Comparison of ENCODE assay signal across 9 cellular contexts in genomic region chr2:67733517-67733916, GRCh38.
DNase-seq lines count a peak whose midpoint lies in the region; ATAC-seq and TF ChIP-seq lines count a peak whose summit lies in the region.
"Had no signal": no experiment of that assay in that cellular context is flagged by ENCODE, and none has a peak within 500 bp of the region (broad histone marks: within the 10 kb centered on the region; RNA-seq: fewer than 3 reads in every experiment).

No MANE protein-coding gene starts in this region.

- H3K27ac ChIP-seq in ACC112 (ENCODE audit: low read depth, low read length): no peak overlapping the region

- CTCF ChIA-PET in T-cell (lab: Charles Lee): interaction anchor here in 1 of 2 donors (0.5 kb wide), 1 partner anchor 1149 kb away, joined by 3 read pairs; no protein-coding TSS in a partner anchor

- H3K36me3 Mint-ChIP-seq in stimulated activated naive B cell treated with anti-CD40 and anti-IgM and Interleukin-4, amounts not matched to agents 10 μg/mL and 1 μg/mL and 100 μg/mL, for 72 hours: no peaks in the 10 kb centered on the region
- no peaks in the 10 kb centered on the region for H3K36me3 Mint-ChIP-seq in T-cell

- H3K27ac Mint-ChIP-seq in stimulated activated naive B cell treated with anti-CD40 and anti-IgM and Interleukin-4, amounts not matched to agents 10 μg/mL and 1 μg/mL and 100 μg/mL, for 72 hours: no peak overlapping the region
- no peak overlapping the region for H3K27ac Mint-ChIP-seq in T-cell

- H3K4me1 ChIP-seq in ACC112 (ENCODE audit: control insufficient read depth, insufficient read depth, low read length, unreplicated experiment): no peaks in the 10 kb centered on the region

- H2AFZ ChIP-seq in ACC112 (ENCODE audit: low read length, unreplicated experiment): peak overlapping the region; percentile 38

- no peaks in the 10 kb centered on the region for H3K36me3 ChIP-seq in ACC112 (ENCODE audit: insufficient read depth, low read length)

- H3K4me3 ChIP-seq in ACC112 (ENCODE audit: low read depth, low read length) (no peak overlapping the region), fibroblast of mammary gland (ENCODE audit: control insufficient read depth, low read depth, low read length) (no peak overlapping the region)

- peaks cover under 1 to 5% of the 10 kb centered on the region in 2 donors for H3K9me3 Mint-ChIP-seq in stimulated activated naive B cell treated with anti-CD40 and anti-IgM and Interleukin-4, amounts not matched to agents 10 μg/mL and 1 μg/mL and 100 μg/mL, for 72 hours
- H3K9me3 Mint-ChIP-seq in T-cell: peaks cover 0 to 5% (median 2%) of the 10 kb centered on the region in 3 donors
- H3K9me3 Mint-ChIP-seq: central memory CD8-positive, alpha-beta T cell had no signal

- H3K4me1 Mint-ChIP-seq in stimulated activated naive B cell treated with anti-CD40 and anti-IgM and Interleukin-4, amounts not matched to agents 10 μg/mL and 1 μg/mL and 100 μg/mL, for 72 hours: no peaks in the 10 kb centered on the region
- H3K4me1 Mint-ChIP-seq in T-cell: no peaks in the 10 kb centered on the region
- H3K4me1 Mint-ChIP-seq: central memory CD8-positive, alpha-beta T cell had no signal

- H3K4me3 Mint-ChIP-seq in stimulated activated naive B cell treated with anti-CD40 and anti-IgM and Interleukin-4, amounts not matched to agents 10 μg/mL and 1 μg/mL and 100 μg/mL, for 72 hours: no peak overlapping the region
- no peak overlapping the region for H3K4me3 Mint-ChIP-seq in T-cell
- H3K4me3 Mint-ChIP-seq: central memory CD8-positive, alpha-beta T cell had no signal

- H3K27me3 Mint-ChIP-seq in stimulated activated naive B cell treated with anti-CD40 and anti-IgM and Interleukin-4, amounts not matched to agents 10 μg/mL and 1 μg/mL and 100 μg/mL, for 72 hours: no peaks in the 10 kb centered on the region
- H3K27me3 Mint-ChIP-seq in T-cell: no peaks in the 10 kb centered on the region
- H3K27me3 Mint-ChIP-seq: central memory CD8-positive, alpha-beta T cell had no signal

- TF ChIP-seq CTCF in GM10266 (IDR thresholded peaks at IDR 0.05; ENCODE audit: control insufficient read depth, insufficient read depth, low read depth, missing control alignments) (peak; percentile 30), fibroblast of mammary gland (conservative IDR thresholded peaks at IDR 0.05; ENCODE audit: control insufficient read depth, insufficient read depth, low read depth, low read length) (peak; percentile 44)

- peaks cover 8% of the 10 kb centered on the region for H3K27me3 ChIP-seq in ACC112 (ENCODE audit: insufficient read depth, low read length)

- ATAC-seq in stimulated activated naive B cell treated with anti-CD40 and anti-IgM and Interleukin-4, amounts not matched to agents 10 μg/mL and 1 μg/mL and 100 μg/mL, for 72 hours (replicated peaks): peak; percentile 54 to 81
- no peak for ATAC-seq in GM19395 (IDR thresholded peaks at IDR 0.05; ENCODE audit: unreplicated experiment)
- no peak for ATAC-seq in T-cell (replicated peaks in 1 of 4)

- no peaks in the 10 kb centered on the region for H3K79me2 ChIP-seq in ACC112 (ENCODE audit: control insufficient read depth, insufficient read depth, low read length, unreplicated experiment)

- DNase-seq in GM10266 (ENCODE audit: extremely low spot score) (peak; percentile 12), NCI-H2029 (lab: John Stamatoyannopoulos, UW) (peak; percentile 3), fibroblast of mammary gland (ENCODE audit: low read depth) (peak; percentile 19), T-cell (no peak)
- DNase-seq in stimulated activated naive B cell treated with anti-CD40 and anti-IgM and Interleukin-4, amounts not matched to agents 10 μg/mL and 1 μg/mL and 100 μg/mL, for 72 hours: no peak
- no peak for DNase-seq in effector CD8-positive, alpha-beta T cell (lab: John Stamatoyannopoulos, UW)

- POLR2A ChIA-PET in T-cell (lab: Charles Lee): no interaction called here

Comparison
In these comparisons a context has a peak if more than half of its experiments do, and no peak if none do; other contexts are left out.
1. DNase-seq: peak in GM10266 (single experiment), NCI-H2029 (single experiment) and fibroblast of mammary gland (single experiment); none in stimulated activated naive B cell treated with anti-CD40 and anti-IgM and Interleukin-4, amounts not matched to agents 10 μg/mL and 1 μg/mL and 100 μg/mL, for 72 hours (single experiment), effector CD8-positive, alpha-beta T cell (single experiment) and T-cell (0 of 34).
2. ATAC-seq: peak in stimulated activated naive B cell treated with anti-CD40 and anti-IgM and Interleukin-4, amounts not matched to agents 10 μg/mL and 1 μg/mL and 100 μg/mL, for 72 hours (2 of 2); none in GM19395 (single experiment) and T-cell (0 of 4).